Comparison of ENCODE assay signal across 8 cellular contexts in the genomic region with DNA sequence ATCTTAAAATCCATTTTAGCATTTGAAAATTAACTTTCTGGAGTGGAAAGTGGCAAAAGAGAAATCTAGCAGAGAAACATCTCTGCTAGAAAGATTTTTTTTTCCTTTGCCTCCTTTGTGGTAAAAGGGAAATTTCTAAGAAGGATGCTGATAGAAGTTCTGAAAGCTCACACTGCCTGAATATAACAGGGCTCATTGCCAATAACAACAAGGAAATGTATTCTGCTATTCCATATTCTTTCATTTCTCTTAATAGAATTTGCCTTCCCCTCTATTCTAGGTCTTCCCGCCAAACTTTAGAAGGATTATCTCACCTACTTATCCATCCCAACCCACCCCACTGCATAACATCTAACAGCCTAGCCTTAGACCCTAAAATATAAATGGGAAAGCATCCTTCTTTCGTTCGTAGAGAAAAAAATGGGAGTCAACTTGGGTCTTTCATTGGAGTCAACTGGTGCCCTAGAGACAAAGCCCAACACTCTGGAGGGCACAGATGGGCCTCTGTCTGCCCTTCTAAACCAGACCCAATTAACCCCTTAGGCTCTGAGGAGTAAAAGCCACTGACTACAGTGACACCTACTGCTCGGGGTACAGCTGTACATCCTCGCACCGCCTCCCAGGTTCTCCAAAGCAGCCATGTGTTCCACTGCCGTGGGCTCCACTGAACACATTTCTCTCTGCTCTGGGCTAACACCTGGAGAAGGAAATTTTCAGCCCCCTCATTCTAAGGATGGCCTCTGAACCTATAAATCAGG.
A peak's percentile ranks its signal among the peaks of the same experiment; 100 is the strongest.
DNase-seq lines count a peak whose midpoint lies in the region; ATAC-seq and TF ChIP-seq lines count a peak whose summit lies in the region.

No MANE protein-coding gene starts in this region.

- no peaks in the 10 kb centered on the region for H3K27me3 Mint-ChIP-seq in progenitor cell of endocrine pancreas

- TF ChIP-seq CTCF in progenitor cell of endocrine pancreas (IDR thresholded peaks at IDR 0.05; ENCODE audit: unreplicated experiment) = peak; percentile 39

- DNase-seq in DMS 273 (lab: John Stamatoyannopoulos, UW; ENCODE audit: unreplicated experiment) (peak; percentile 92), RKO (ENCODE audit: low spot score) (peak; percentile 8), epithelial cell of prostate (ENCODE audit: low read depth, low spot score) (no peak), progenitor cell of endocrine pancreas (ENCODE audit: low spot score, unreplicated experiment) (no peak)
- DNase-seq in effector CD8-positive, alpha-beta T cell (lab: John Stamatoyannopoulos, UW) = no peak

- no peak overlapping the region for H3K9ac ChIP-seq in HUES48 (ENCODE audit: low read depth, low read length)

- H3K36me3 ChIP-seq in HUES48 (ENCODE audit: control insufficient read depth, insufficient read depth, low read length) = no peaks in the 10 kb centered on the region

- H3K27ac ChIP-seq in HUES48 (ENCODE audit: low read depth, low read length) (peak overlapping the region; percentile 72), epithelial cell of prostate (peak overlapping the region; percentile 19)

- H3K27me3 ChIP-seq in HUES48 (ENCODE audit: control insufficient read depth, insufficient read depth, low read length) = no peaks in the 10 kb centered on the region; the same call in 1 of the 2 replicates

- no peaks in the 10 kb centered on the region for H3K9me3 ChIP-seq in HUES48 (ENCODE audit: control insufficient read depth, insufficient read depth, low read length)

- H3K36me3 Mint-ChIP-seq in progenitor cell of endocrine pancreas (ENCODE audit: insufficient read depth) = no peaks in the 10 kb centered on the region

- H3K27ac Mint-ChIP-seq in progenitor cell of endocrine pancreas = peak overlapping the region; percentile 42

- no peak overlapping the region for H3K4me3 ChIP-seq in HUES48 (ENCODE audit: low read depth, low read length)

- no peaks in the 10 kb centered on the region for H3K9me3 Mint-ChIP-seq in progenitor cell of endocrine pancreas (ENCODE audit: low read depth)

- no peak overlapping the region for H3K4me3 Mint-ChIP-seq in progenitor cell of endocrine pancreas (ENCODE audit: low read depth)

- ATAC-seq in HG02571 (IDR thresholded peaks at IDR 0.05; ENCODE audit: unreplicated experiment) = no peak
- ATAC-seq in HG03045 (IDR thresholded peaks at IDR 0.05; ENCODE audit: unreplicated experiment) = no peak

- peaks cover 51% of the 10 kb centered on the region for H3K4me1 ChIP-seq in HUES48 (ENCODE audit: control insufficient read depth, insufficient read depth, low read length)

- H3K4me1 Mint-ChIP-seq in progenitor cell of endocrine pancreas (ENCODE audit: low read depth) = peaks cover 50% of the 10 kb centered on the region

Comparison
In these comparisons a context has a peak if more than half of its experiments do, and no peak if none do; other contexts are left out.
1. DNase-seq: peak in DMS 273 (single experiment) and RKO (single experiment); none in epithelial cell of prostate (single experiment), progenitor cell of endocrine pancreas (single experiment) and effector CD8-positive, alpha-beta T cell (single experiment).